ENCODE assay signal across 1 cellular context in the genomic region with DNA sequence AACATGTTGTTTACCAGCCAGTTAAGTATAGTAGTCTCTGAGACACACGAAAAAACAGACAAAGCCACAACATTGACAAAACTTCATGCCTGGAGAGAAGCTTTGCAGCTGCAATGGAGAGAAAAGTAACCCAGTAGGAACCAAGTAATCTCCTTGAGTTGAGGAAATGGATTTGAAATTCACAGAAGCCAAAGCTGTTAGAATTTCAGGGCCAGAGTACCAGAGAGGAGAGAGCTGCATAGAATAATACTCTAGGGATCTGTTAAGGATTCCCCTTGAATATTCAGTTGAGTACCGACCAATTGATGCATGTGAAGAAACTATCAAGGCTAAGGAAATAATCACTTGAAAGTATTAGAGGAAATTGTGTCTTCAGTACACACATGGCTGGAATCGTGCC.
TF ChIP-seq lines count a peak whose summit lies in the region.

No MANE protein-coding gene starts in this region.

TF ChIP-seq in WTC11, 78 proteins besides CTCF, POLR2A, EP300 and RAD21:
- TF ChIP-seq GABPB1 (CRISPR knock-in tag; IDR thresholded peaks at IDR 0.05), result no peak
